ENCODE assay signal across 12 cellular contexts in the genomic region with DNA sequence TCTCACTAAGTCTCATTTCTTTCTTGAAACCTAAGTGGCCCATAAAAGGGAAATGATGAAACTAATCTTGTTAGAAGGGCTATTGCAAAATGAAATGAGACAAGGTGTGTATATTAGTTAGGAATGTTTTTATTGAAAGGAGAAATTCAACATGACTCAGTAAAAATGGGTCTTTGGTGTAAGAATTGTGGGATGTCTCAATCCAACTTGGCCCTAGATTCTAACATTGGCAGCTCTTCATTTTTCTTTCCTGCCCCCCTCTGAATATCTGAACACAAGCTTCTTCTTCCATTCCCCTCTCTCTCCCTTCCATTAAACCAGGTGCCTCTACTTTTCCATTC. TPM values are rescaled to one million over a fixed set of nuclear protein-coding genes. Genes with fewer than 3 reads are reported as not detected.
DNase-seq lines count a peak whose midpoint lies in the region; ATAC-seq and TF ChIP-seq lines count a peak whose summit lies in the region.
"Had no signal": no experiment of that assay in that cellular context is flagged by ENCODE, and none has a peak within 500 bp of the region (broad histone marks: within the 10 kb centered on the region; RNA-seq: fewer than 3 reads in every experiment).

No MANE protein-coding gene starts in this region.

- H3K9ac ChIP-seq in mammary epithelial cell (ENCODE audit: insufficient read depth, low read length) = peak overlapping the region; percentile 56

- peak; percentile 21 to 58 for ATAC-seq in lower lobe of right lung
- ATAC-seq in stimulated activated naive B cell treated with anti-CD40 and anti-IgM and Interleukin-4, amounts not matched to agents 10 μg/mL and 1 μg/mL and 100 μg/mL, for 72 hours (replicated peaks) = no peak

- H3K27ac ChIP-seq in mammary epithelial cell (ENCODE audit: insufficient read depth, low read depth, low read length) (peak overlapping the region; percentile 90), lower lobe of right lung (no peak overlapping the region), hepatocyte (no peak overlapping the region), WERI-Rb-1 (no peak overlapping the region)
- H3K27ac ChIP-seq: stomach had no signal

- intact Hi-C loops in Calu3 (cut with micrococcal nuclease; ENCODE audit: unreplicated experiment) = no loop called here
- intact Hi-C loops in mammary epithelial cell (cut with micrococcal nuclease) = loop anchor here (1.0 kb wide), 1 partner anchor 59 kb away; no protein-coding TSS in a partner anchor
- intact Hi-C loops in lower lobe of right lung (cut with DNase I) = no loop called here

- CTCF ChIA-PET in Calu3 (lab: Charles Lee) = interaction anchor here (1.0 kb wide), 1 partner anchor 578 kb away, joined by 3 read pairs; no protein-coding TSS in a partner anchor
- CTCF ChIA-PET in mammary epithelial cell (lab: Charles Lee; ENCODE audit: low non-redundant PET) = no interaction called here

- H4K20me1 ChIP-seq in mammary epithelial cell (ENCODE audit: insufficient read depth, low read length) (no peaks in the 10 kb centered on the region), hepatocyte (ENCODE audit: insufficient read depth, poor library complexity, severe bottlenecking) (no peaks in the 10 kb centered on the region)

- H2AFZ ChIP-seq in mammary epithelial cell (ENCODE audit: low read depth, low read length) = peak overlapping the region; percentile 56
- H2AFZ ChIP-seq in hepatocyte = no peak overlapping the region

- H3K9me3 ChIP-seq in mammary epithelial cell (replicated peaks; ENCODE audit: insufficient read depth, low read length) (no peaks in the 10 kb centered on the region), lower lobe of right lung (no peaks in the 10 kb centered on the region), hepatocyte (ENCODE audit: low read depth) (no peaks in the 10 kb centered on the region), WERI-Rb-1 (ENCODE audit: severe bottlenecking) (no peaks in the 10 kb centered on the region)
- H3K9me3 ChIP-seq: stomach had no signal

- H3K27me3 Mint-ChIP-seq in Calu3 (ENCODE audit: unreplicated experiment) = no peaks in the 10 kb centered on the region
- no peaks in the 10 kb centered on the region for H3K27me3 Mint-ChIP-seq in stimulated activated naive B cell treated with anti-CD40 and anti-IgM and Interleukin-4, amounts not matched to agents 10 μg/mL and 1 μg/mL and 100 μg/mL, for 72 hours

- H3K4me2 ChIP-seq in mammary epithelial cell (ENCODE audit: insufficient read depth, low read depth, low read length) (peak overlapping the region; percentile 40), hepatocyte (no peak overlapping the region)

- H3K4me1 ChIP-seq in mammary epithelial cell (ENCODE audit: insufficient read depth, low read length) = peaks cover 30% of the 10 kb centered on the region
- H3K4me1 ChIP-seq in lower lobe of right lung = peaks cover 9% of the 10 kb centered on the region
- no peaks in the 10 kb centered on the region for H3K4me1 ChIP-seq in hepatocyte (ENCODE audit: insufficient read depth)

- H3K36me3 ChIP-seq in mammary epithelial cell (ENCODE audit: insufficient read depth, low read length) = no peaks in the 10 kb centered on the region
- H3K36me3 ChIP-seq in lower lobe of right lung = no peaks in the 10 kb centered on the region
- H3K36me3 ChIP-seq in hepatocyte (replicated peaks; ENCODE audit: insufficient read depth, low read depth) = no peaks in the 10 kb centered on the region
- H3K36me3 ChIP-seq in WERI-Rb-1 = no peaks in the 10 kb centered on the region
- H3K36me3 ChIP-seq: stomach had no signal

- H3K79me2 ChIP-seq in mammary epithelial cell (ENCODE audit: insufficient read depth, low read length) (no peaks in the 10 kb centered on the region), hepatocyte (no peaks in the 10 kb centered on the region)

- H3K27me3 ChIP-seq in mammary epithelial cell (ENCODE audit: insufficient read depth, low read length) (no peaks in the 10 kb centered on the region), lower lobe of right lung (ENCODE audit: low read depth) (no peaks in the 10 kb centered on the region), hepatocyte (no peaks in the 10 kb centered on the region), WERI-Rb-1 (ENCODE audit: insufficient read depth, low read depth, severe bottlenecking) (no peaks in the 10 kb centered on the region)
- H3K27me3 ChIP-seq: stomach had no signal

- H3K36me3 Mint-ChIP-seq in Calu3 (ENCODE audit: insufficient read depth, unreplicated experiment) = peaks cover 8% of the 10 kb centered on the region
- H3K36me3 Mint-ChIP-seq in stimulated activated naive B cell treated with anti-CD40 and anti-IgM and Interleukin-4, amounts not matched to agents 10 μg/mL and 1 μg/mL and 100 μg/mL, for 72 hours = peaks cover 6 to 16% of the 10 kb centered on the region in 2 donors

- BruUV-seq in Calu3 (replicated peaks; lab: Mats Ljungman, UMichigan) (no TSS peak), mammary epithelial cell (replicated peaks; lab: Mats Ljungman, UMichigan) (no TSS peak)

- H3K9me3 Mint-ChIP-seq in Calu3 (ENCODE audit: low read depth, unreplicated experiment) = peaks cover 2% of the 10 kb centered on the region
- H3K9me3 Mint-ChIP-seq in stimulated activated naive B cell treated with anti-CD40 and anti-IgM and Interleukin-4, amounts not matched to agents 10 μg/mL and 1 μg/mL and 100 μg/mL, for 72 hours = peaks cover 13 to 20% of the 10 kb centered on the region in 2 donors

- dilution Hi-C loops in mammary epithelial cell (cut with HindIII; ENCODE audit: low sequenced_read_pairs) = loop anchor here (5.0 to 10.0 kb wide), 3 partner anchors 47 to 197 kb away; no protein-coding TSS in a partner anchor

- TF ChIP-seq CTCF in Calu3 (IDR thresholded peaks at IDR 0.05; ENCODE audit: unreplicated experiment) = no peak
- no peak for TF ChIP-seq CTCF in mammary epithelial cell (conservative IDR thresholded peaks at IDR 0.05 in 1 of 2, IDR thresholded peaks at IDR 0.05 in 1 of 2; ENCODE audit: extremely low read depth in 1 of 2, insufficient read depth in 1 of 2, low read depth in 1 of 2, low read length in 2 of 2)
- no peak for TF ChIP-seq CTCF in lower lobe of right lung (IDR thresholded peaks at IDR 0.05)
- TF ChIP-seq CTCF in hepatocyte (IDR thresholded peaks at IDR 0.05; ENCODE audit: poor library complexity) = no peak
- no peak for TF ChIP-seq CTCF in WERI-Rb-1 (IDR thresholded peaks at IDR 0.05; ENCODE audit: low read depth, low read length)

- in situ Hi-C loops in mammary epithelial cell (cut with MboI; ENCODE audit: low sequenced_read_pairs in 2 of 2) = no loop called here

- no peak for DNase-seq in Calu3
- DNase-seq in HT1080 (ENCODE audit: low read depth) = peak; percentile 57
- DNase-seq in mammary epithelial cell = peak; percentile 91
- DNase-seq in lower lobe of right lung = no peak
- no peak for DNase-seq in NCI-H446 treated with DMSO at 0.1 percent for 48 hours (lab: John Stamatoyannopoulos, UW)
- DNase-seq in stimulated activated naive B cell treated with anti-CD40 and anti-IgM and Interleukin-4, amounts not matched to agents 10 μg/mL and 1 μg/mL and 100 μg/mL, for 72 hours = no peak
- no peak for DNase-seq in hepatocyte (ENCODE audit: low spot score)
- no peak for DNase-seq in WERI-Rb-1
- DNase-seq: anterior cingulate cortex; NCI-H2081 treated with DMSO at 0.1 percent for 48 hours; stimulated activated CD4-positive, alpha-beta T cell treated with anti-CD3 and anti-CD28 coated beads, Interleukin-4, amount 100 ng/mL, for 4 hours; stomach had no signal

- peaks cover 68% of the 10 kb centered on the region for H3K4me1 Mint-ChIP-seq in Calu3 (ENCODE audit: low read depth, unreplicated experiment)
- H3K4me1 Mint-ChIP-seq in stimulated activated naive B cell treated with anti-CD40 and anti-IgM and Interleukin-4, amounts not matched to agents 10 μg/mL and 1 μg/mL and 100 μg/mL, for 72 hours = peaks cover 26 to 34% of the 10 kb centered on the region in 2 donors

- H3K4me3 ChIP-seq in mammary epithelial cell (replicated peaks in 1 of 3; ENCODE audit: insufficient read depth in 1 of 3, low read depth in 2 of 3, low read length in 3 of 3) (no peak overlapping the region), lower lobe of right lung (no peak overlapping the region), hepatocyte (no peak overlapping the region), WERI-Rb-1 (ENCODE audit: low read depth, low read length) (no peak overlapping the region)
- H3K4me3 ChIP-seq: stomach had no signal

- no peaks in the 10 kb centered on the region for H3K9me2 ChIP-seq in hepatocyte (replicated peaks; ENCODE audit: insufficient read depth)

- no peak overlapping the region for H3K4me3 Mint-ChIP-seq in Calu3 (ENCODE audit: low read depth, unreplicated experiment)
- no peak overlapping the region for H3K4me3 Mint-ChIP-seq in stimulated activated naive B cell treated with anti-CD40 and anti-IgM and Interleukin-4, amounts not matched to agents 10 μg/mL and 1 μg/mL and 100 μg/mL, for 72 hours

- peak overlapping the region; percentile 4 for H3K27ac Mint-ChIP-seq in Calu3 (ENCODE audit: unreplicated experiment)
- no peak overlapping the region for H3K27ac Mint-ChIP-seq in stimulated activated naive B cell treated with anti-CD40 and anti-IgM and Interleukin-4, amounts not matched to agents 10 μg/mL and 1 μg/mL and 100 μg/mL, for 72 hours

RNA-seq across cellular contexts. Expression of a gene that starts 26.8 kb away (rescaled TPM):
- total RNA-seq in Calu3 (2022) = 38.1 and 39.6 TPM in 2 replicates
- 17.0 and 18.8 TPM in 2 replicates for total RNA-seq in HT1080 (2014; rRNA removed; shearing (Covaris generic))
- 9.7 and 12.4 TPM in 2 replicates for polyA plus RNA-seq in HT1080 (2015; cell fraction: cytosol; rRNA removed)
- 63.1 and 65.9 TPM in 2 replicates for polyA plus RNA-seq in HT1080 (2015; cell fraction: nucleus; rRNA removed)
- total RNA-seq in mammary epithelial cell = 10 to 100 TPM; 16.1 to 18.0 TPM
- polyA plus RNA-seq in mammary epithelial cell = 17.8 TPM
- polyA minus RNA-seq in mammary epithelial cell = 32.8 TPM
- total RNA-seq in lower lobe of right lung = 24.6 TPM
- total RNA-seq in hepatocyte = 22.8 and 22.9 TPM in 2 replicates
- polyA plus RNA-seq in hepatocyte = 12.2 and 12.8 TPM in 2 replicates

Comparison
In these comparisons a context has a peak if more than half of its experiments do, and no peak if none do; other contexts are left out.
1. DNase-seq: peak in HT1080 (single experiment) and mammary epithelial cell (single experiment); none in Calu3 (single experiment), lower lobe of right lung (single experiment), NCI-H446 treated with DMSO at 0.1 percent for 48 hours (single experiment), stimulated activated naive B cell treated with anti-CD40 and anti-IgM and Interleukin-4, amounts not matched to agents 10 μg/mL and 1 μg/mL and 100 μg/mL, for 72 hours (single experiment), hepatocyte (single experiment) and WERI-Rb-1 (single experiment).
2. ATAC-seq: peak in lower lobe of right lung (2 of 2); none in stimulated activated naive B cell treated with anti-CD40 and anti-IgM and Interleukin-4, amounts not matched to agents 10 μg/mL and 1 μg/mL and 100 μg/mL, for 72 hours (0 of 2).